In the genomic region with DNA sequence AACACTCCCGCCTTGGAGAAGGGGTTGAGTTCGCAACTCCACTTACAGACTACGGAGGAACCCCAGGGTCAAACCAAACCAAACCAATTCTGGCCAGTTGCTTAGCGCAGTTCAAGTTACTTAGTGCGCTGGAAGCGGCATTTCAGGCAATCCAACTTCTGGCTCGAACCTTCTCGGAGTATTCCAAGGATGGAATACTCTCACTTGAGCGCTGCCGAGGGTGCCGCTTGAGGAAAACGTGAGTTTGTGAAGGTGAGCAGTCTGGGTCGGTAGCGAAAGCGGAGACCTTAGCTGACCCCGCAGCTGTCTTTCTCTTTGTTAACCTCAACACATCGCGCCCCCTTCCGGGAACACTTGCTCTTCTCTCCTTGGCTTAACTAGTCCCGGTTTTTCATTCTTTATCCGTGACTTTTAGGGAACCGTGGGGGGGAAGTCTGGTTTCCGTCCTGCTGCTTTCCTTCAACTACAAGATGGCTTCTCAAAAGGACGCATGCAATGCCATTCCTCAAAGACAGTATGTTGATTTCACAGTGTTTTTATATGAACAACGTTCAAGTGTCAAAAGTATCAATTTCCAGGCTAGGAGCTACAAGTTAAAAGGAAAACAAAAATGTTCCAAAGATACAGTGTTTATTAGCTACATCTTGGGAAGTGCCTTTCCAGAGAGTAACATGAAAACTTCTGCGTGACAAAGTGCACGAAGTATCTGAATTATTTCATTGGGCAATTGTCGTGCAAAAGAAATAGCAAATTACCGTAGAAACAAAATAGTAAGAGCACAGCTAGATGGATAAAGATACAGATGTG, we compare ENCODE assay signal across 8 cellular contexts. TPM values are rescaled to one million over a fixed set of nuclear protein-coding genes. Genes with fewer than 3 reads are reported as not detected.
DNase-seq lines count a peak whose midpoint lies in the region; ATAC-seq, FAIRE-seq and TF ChIP-seq lines count a peak whose summit lies in the region.

No MANE protein-coding gene starts in this region.

- peak; percentile 83 for FAIRE-seq in GM12878 (lab: Jason Lieb, UNC)
- FAIRE-seq in GM19239 (lab: Jason Lieb, UNC), result no peak

- POLR2A ChIA-PET in GM12878 (lab: Charles Lee), result interaction anchor here (0.6 to 2.0 kb wide), 10 partner anchors 14 to 143 kb away, joined by 3 to 6 read pairs (median 4); a partner anchor contains a TSS

- H3K9me3 ChIP-seq in GM12878 (replicated peaks; ENCODE audit: control insufficient read depth, insufficient read depth, low read length), result no peaks in the 10 kb centered on the region

- peak; percentile 53 for TF ChIP-seq RAD21 in GM12878 (IDR thresholded peaks at IDR 0.05; ENCODE audit: insufficient read depth, low read depth, low read length)

- DNase-seq in NCI-H146 treated with DMSO at 0.1 percent for 48 hours (lab: John Stamatoyannopoulos, UW; ENCODE audit: unreplicated experiment) (peak; percentile 89), T-helper 9 cell (peak; percentile 36), GM12878 (ENCODE audit: low read depth, low spot score) (no peak), iPS DF 4.7 (ENCODE audit: extremely low read depth, low spot score) (peak; percentile 94), sciatic nerve (ENCODE audit: low spot score) (peak; percentile 90), GM19239 (ENCODE audit: insufficient read length, low spot score) (no peak)

- H2AFZ ChIP-seq in GM12878 (ENCODE audit: control insufficient read depth, low read depth, low read length), result peak overlapping the region; percentile 92

- H3K36me3 ChIP-seq in GM12878 (ENCODE audit: control insufficient read depth in 2 of 2, insufficient read depth in 2 of 2, low read length in 1 of 2), result peaks cover 0 to 7% of the 10 kb centered on the region in 2 experiments; a peak in 1 of 4 replicates

- SMC1A ChIA-PET in GM12878 (lab: Charles Lee; ENCODE audit: uncharacterized antibody, unreplicated experiment), result interaction anchor here (1.0 to 3.1 kb wide), 12 partner anchors 8 to 109 kb away, joined by 3 to 46 read pairs (median 6); a partner anchor contains a TSS

- peak in 1 of 2 experiments; percentile 13; a peak in 1 of 4 replicates for TF ChIP-seq EP300 in GM12878 (IDR thresholded peaks at IDR 0.05; ENCODE audit: borderline replicate concordance in 1 of 2, control insufficient read depth in 1 of 2, low read depth in 2 of 2, low read length in 2 of 2)

- in situ Hi-C loops in GM12878 (cut with MboI), result no loop called here

- peak overlapping the region; percentile 94 for H3K9ac ChIP-seq in GM12878 (ENCODE audit: control insufficient read depth, insufficient read depth, low read length)

- TF ChIP-seq CTCF in GM12878 (IDR thresholded peaks at IDR 0.05 in 2 of 3, conservative IDR thresholded peaks at IDR 0.05 in 1 of 3; ENCODE audit: control insufficient read depth in 2 of 3, extremely low read depth in 1 of 3, insufficient read depth in 1 of 3, low read depth in 3 of 3, low read length in 3 of 3), result peak; percentile 44 to 49 (median 48); a peak in 4 of 6 replicates

- CTCF ChIA-PET in GM12878 (lab: Yijun Ruan, JAX), result interaction anchor here (0.7 to 5.1 kb wide), 17 partner anchors 8 to 320 kb away, joined by 3 to 61 read pairs (median 5); a partner anchor contains a TSS

- no peaks in the 10 kb centered on the region for H3K27me3 ChIP-seq in GM12878 (replicated peaks in 1 of 2; ENCODE audit: control insufficient read depth in 2 of 2, insufficient read depth in 2 of 2, low read length in 1 of 2)

- TF ChIP-seq POLR2A in GM12878 (IDR thresholded peaks at IDR 0.05; ENCODE audit: low read depth, low read length), result no peak; the same call in 1 of the 2 replicates

- H3K4me3 ChIP-seq in GM12878, result peak overlapping the region; percentile 94

- TSS peak; percentile 70 for BruUV-seq in GM12878 (replicated peaks; lab: Mats Ljungman, UMichigan)

- intact Hi-C loops in GM12878 (cut with micrococcal nuclease; ENCODE audit: unreplicated experiment) (loop anchor here (1.0 to 2.0 kb wide), 3 partner anchors 95 to 143 kb away; a partner anchor contains a TSS), sciatic nerve (cut with DNase I) (no loop called here)

- H3K27ac ChIP-seq in GM12878 (ENCODE audit: control insufficient read depth, insufficient read depth), result peak overlapping the region; percentile 95

- under 1% methylated on average over 25 of the region's 29 CpGs for WGBS in GM12878 (ENCODE audit: insufficient coverage, insufficient replicate concordance, low lambda C conversion rate, missing lambda C conversion rate)

- H3K4me2 ChIP-seq in GM12878 (ENCODE audit: control insufficient read depth, insufficient read depth), result peak overlapping the region; percentile 48

- H4K20me1 ChIP-seq in GM12878 (ENCODE audit: control insufficient read depth, insufficient read depth), result no peaks in the 10 kb centered on the region

- peaks cover 15% of the 10 kb centered on the region for H3K4me1 ChIP-seq in GM12878 (ENCODE audit: control insufficient read depth, insufficient read depth, low read length)

- ATAC-seq in GM18499 (IDR thresholded peaks at IDR 0.05; ENCODE audit: insufficient read depth, unreplicated experiment) (peak; percentile 36), HG02885 (IDR thresholded peaks at IDR 0.05; ENCODE audit: poor library complexity, unreplicated experiment) (peak; percentile 52), GM12878 (peak; percentile 57), sciatic nerve (peak; percentile 90)

- H3K79me2 ChIP-seq in GM12878 (ENCODE audit: control insufficient read depth, insufficient read depth, low read length), result peaks cover 59% of the 10 kb centered on the region

- RAD21 ChIA-PET in GM12878 (lab: Charles Lee; ENCODE audit: unreplicated experiment), result interaction anchor here (0.7 to 3.2 kb wide), 9 partner anchors 9 to 320 kb away, joined by 3 to 36 read pairs (median 4); a partner anchor contains a TSS

TF ChIP-seq in GM12878, 131 proteins besides CTCF, POLR2A, EP300 and RAD21 (continues in another document):
- TF ChIP-seq CBX5 (IDR thresholded peaks at IDR 0.05; ENCODE audit: low read depth), result no peak
- TF ChIP-seq ZZZ3 (IDR thresholded peaks at IDR 0.05; ENCODE audit: control insufficient read depth, insufficient read length, low read depth), result no peak
- TF ChIP-seq, protein P1, sequence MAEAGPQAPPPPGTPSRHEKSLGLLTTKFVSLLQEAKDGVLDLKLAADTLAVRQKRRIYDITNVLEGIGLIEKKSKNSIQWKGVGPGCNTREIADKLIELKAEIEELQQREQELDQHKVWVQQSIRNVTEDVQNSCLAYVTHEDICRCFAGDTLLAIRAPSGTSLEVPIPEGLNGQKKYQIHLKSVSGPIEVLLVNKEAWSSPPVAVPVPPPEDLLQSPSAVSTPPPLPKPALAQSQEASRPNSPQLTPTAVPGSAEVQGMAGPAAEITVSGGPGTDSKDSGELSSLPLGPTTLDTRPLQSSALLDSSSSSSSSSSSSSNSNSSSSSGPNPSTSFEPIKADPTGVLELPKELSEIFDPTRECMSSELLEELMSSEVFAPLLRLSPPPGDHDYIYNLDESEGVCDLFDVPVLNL (IDR thresholded peaks at IDR 0.05; ENCODE audit: low read depth, low read length), result no peak
- TF ChIP-seq MEF2A (IDR thresholded peaks at IDR 0.05; ENCODE audit: insufficient read depth, low read depth, low read length), result no peak
- TF ChIP-seq MYB (IDR thresholded peaks at IDR 0.05; ENCODE audit: borderline replicate concordance, low read depth, low read length), result no peak

RNA-seq across cellular contexts. Expression of a gene that starts 0.7 kb away (rescaled TPM):
- 1,195 and 1,218 TPM in 2 replicates for total RNA-seq in GM12878 (2013; cell fraction: nucleolus; rRNA removed)
- 104 and 136 TPM in 2 replicates for total RNA-seq in GM12878 (2014; rRNA removed)
- total RNA-seq in GM12878 (2014; rRNA removed; fragmentation: Illumina TruSeq; extraction: Trizol), result 130 and 137 TPM in 2 replicates
- total RNA-seq in GM12878 (2021), result 84.0 and 105 TPM in 2 replicates
- 98.1 TPM for polyA plus RNA-seq in GM12878 (2011; ENCODE audit: low read depth)
- 153 and 241 TPM in 2 replicates for polyA plus RNA-seq in GM12878 (2011; rRNA removed)
- 41.7 and 45.9 TPM in 2 replicates for polyA plus RNA-seq in GM12878 (2011; cell fraction: cytosol; rRNA removed)
- polyA plus RNA-seq in GM12878 (2011; cell fraction: nucleus; rRNA removed), result 301 and 428 TPM in 2 replicates
- 134 and 145 TPM in 2 replicates for polyA plus RNA-seq in GM12878 (2012)
- polyA plus RNA-seq in GM12878 (2014; fragmentation: Illumina TruSeq; extraction: Trizol), result 180 and 254 TPM in 2 replicates
- polyA plus RNA-seq in GM12878 (2014; fragmentation: Nextera tagmentation; extraction: Ambion mirVana), result 100 to 1,000 TPM in 1 of 2 experiments, 10 to 100 TPM in 1; 94.6 to 103 TPM
- 96.9 and 120 TPM in 2 replicates for polyA plus RNA-seq in GM12878 (2014; rRNA removed)
- 10 to 100 TPM; 79.1 to 81.1 TPM for polyA plus RNA-seq in GM12878 (2016; fragmentation: Nextera tagmentation; extraction: Ambion mirVana)
- 63.4 and 68.4 TPM in 2 replicates for polyA minus RNA-seq in GM12878 (2011; rRNA and poly(A)+ RNA removed)
- 26.2 and 29.3 TPM in 2 replicates for polyA minus RNA-seq in GM12878 (2011; cell fraction: cytosol; rRNA and poly(A)+ RNA removed)
- polyA minus RNA-seq in GM12878 (2011; cell fraction: nucleus; rRNA and poly(A)+ RNA removed), result 115 and 137 TPM in 2 replicates
- total RNA-seq in sciatic nerve, result 199 TPM

RNA-seq across cellular contexts. Expression of a gene that starts 31.9 kb away (rescaled TPM):
- total RNA-seq in GM12878 (2013; cell fraction: nucleolus; rRNA removed), result 0.88 and 2.7 TPM in 2 replicates
- 9.3 and 10.7 TPM in 2 replicates for total RNA-seq in GM12878 (2014; rRNA removed)
- 13.6 and 14.1 TPM in 2 replicates for total RNA-seq in GM12878 (2014; rRNA removed; fragmentation: Illumina TruSeq; extraction: Trizol)
- 11.4 and 11.9 TPM in 2 replicates for total RNA-seq in GM12878 (2021)
- polyA plus RNA-seq in GM12878 (2011; ENCODE audit: low read depth), result 3.6 TPM
- polyA plus RNA-seq in GM12878 (2011; rRNA removed), result 16.4 and 22.8 TPM in 2 replicates
- 8.9 and 10.6 TPM in 2 replicates for polyA plus RNA-seq in GM12878 (2011; cell fraction: cytosol; rRNA removed)
- polyA plus RNA-seq in GM12878 (2011; cell fraction: nucleus; rRNA removed), result 7.9 and 8.0 TPM in 2 replicates
- polyA plus RNA-seq in GM12878 (2012), result 5.4 and 7.1 TPM in 2 replicates
- polyA plus RNA-seq in GM12878 (2014; fragmentation: Illumina TruSeq; extraction: Trizol), result 15.5 and 19.3 TPM in 2 replicates
- polyA plus RNA-seq in GM12878 (2014; fragmentation: Nextera tagmentation; extraction: Ambion mirVana), result 10 to 100 TPM; 43.3 to 50.6 TPM
- 13.3 and 13.5 TPM in 2 replicates for polyA plus RNA-seq in GM12878 (2014; rRNA removed)
- polyA plus RNA-seq in GM12878 (2016; fragmentation: Nextera tagmentation; extraction: Ambion mirVana), result 10 to 100 TPM; 26.8 to 27.9 TPM
- 4.2 and 7.0 TPM in 2 replicates for polyA minus RNA-seq in GM12878 (2011; rRNA and poly(A)+ RNA removed)
- 2.0 and 4.6 TPM in 2 replicates for polyA minus RNA-seq in GM12878 (2011; cell fraction: cytosol; rRNA and poly(A)+ RNA removed)
- 0.29 and 0.73 TPM in 2 replicates for polyA minus RNA-seq in GM12878 (2011; cell fraction: nucleus; rRNA and poly(A)+ RNA removed)
- 5.3 TPM for total RNA-seq in sciatic nerve

Comparison
In these comparisons a context has a peak if more than half of its experiments do, and no peak if none do; other contexts are left out.
1. ATAC-seq: peak in every context shown above with its lines; median percentile 90 in sciatic nerve; 57 in GM12878; 52 in HG02885; 36 in GM18499.
2. DNase-seq: peak in NCI-H146 treated with DMSO at 0.1 percent for 48 hours (single experiment), T-helper 9 cell (single experiment), iPS DF 4.7 (single experiment) and sciatic nerve (single experiment); none in GM12878 (single experiment) and GM19239 (single experiment).